ENCODE assay signal across 35 cellular contexts in genomic region chr12:82530394-82530793, GRCh38.
"Had no signal": no experiment of that assay in that cellular context is flagged by ENCODE, and none has a peak within 500 bp of the region (broad histone marks: within the 10 kb centered on the region; RNA-seq: fewer than 3 reads in every experiment).

No MANE protein-coding gene starts in this region.

- DNase-seq: Karpas-422, Kasumi-1, KG1, MG63, MM.1S, MV-4-11, NCI-H1048, NCI-H1092, NCI-H1092 treated with DMSO at 0.1 percent for 48 hours, NCI-H1105, NCI-H1105 treated with DMSO at 0.1 percent for 48 hours, NCI-H1417, NCI-H1417 treated with DMSO at 0.1 percent for 48 hours, NCI-H1436, NCI-H1436 treated with DMSO at 0.1 percent for 48 hours, NCI-H146, NCI-H1694, NCI-H1694 treated with DMSO at 0.1 percent for 48 hours, NCI-H187, NCI-H187 treated with DMSO at 0.1 percent for 48 hours, NCI-H1930, NCI-H2029, NCI-H2029 treated with DMSO at 0.1 percent for 48 hours, NCI-H2081, NCI-H2081 treated with DMSO at 0.1 percent for 48 hours, NCI-H2107, NCI-H2171, NCI-H2171 treated with DMSO at 0.1 percent for 48 hours, NCI-H2227 treated with DMSO at 0.1 percent for 48 hours, NCI-H226, NCI-H345, NCI-H446, NCI-H446 treated with DMSO at 0.1 percent for 48 hours, NCI-H510A had no signal

- H3K27ac ChIP-seq: KMS-11 had no signal

- H3K4me2 ChIP-seq: KMS-11 had no signal

- H3K9me3 ChIP-seq: MG63 had no signal

- H3K9ac ChIP-seq: KMS-11 had no signal

- H3K36me3 ChIP-seq: MG63 had no signal

- H3K27me3 ChIP-seq: MG63 had no signal

- H3K4me3 ChIP-seq: MG63 had no signal
